In the genomic region with DNA sequence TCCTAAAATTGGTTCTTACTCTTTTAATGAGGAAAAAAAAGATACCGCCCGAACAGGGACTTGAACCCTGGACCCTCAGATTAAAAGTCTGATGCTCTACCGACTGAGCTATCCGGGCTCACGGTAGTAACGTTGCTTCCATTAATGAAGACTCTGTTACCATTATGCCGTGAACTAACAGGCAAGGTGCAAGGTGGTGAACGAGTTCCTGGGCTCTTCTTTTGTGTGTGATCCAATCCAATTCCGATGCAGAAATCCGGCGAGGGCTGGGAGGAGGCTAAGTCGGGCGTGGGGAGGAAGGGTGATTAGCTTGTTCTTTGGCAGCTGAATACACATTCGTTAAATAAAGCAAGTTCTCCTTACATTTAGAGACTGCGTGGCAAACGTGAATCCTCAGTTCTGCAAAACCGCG, we compare ENCODE assay signal across 7 cellular contexts. TPM values are rescaled to one million over a fixed set of nuclear protein-coding genes. Genes with fewer than 3 reads are reported as not detected.
A peak's percentile ranks its signal among the peaks of the same experiment; 100 is the strongest.
DNase-seq lines count a peak whose midpoint lies in the region; ATAC-seq and TF ChIP-seq lines count a peak whose summit lies in the region.

No MANE protein-coding gene starts in this region.

- WGBS in liver = 2% methylated on average over 18 of the region's 18 CpGs

- H3K9me3 ChIP-seq in liver (ENCODE audit: control insufficient read depth in 4 of 4, low read length in 3 of 4) = peaks cover 0 to 9% (median 0%) of the 10 kb centered on the region in 4 donors

- peaks cover 0 to 20% (median 6%) of the 10 kb centered on the region in 4 donors for H3K4me1 ChIP-seq in liver (ENCODE audit: control insufficient read depth in 4 of 4, insufficient read depth in 4 of 4, low read length in 3 of 4)

- H3K27ac ChIP-seq in liver (ENCODE audit: low read depth in 1 of 2, low read length in 2 of 2) = peak overlapping the region; percentile 51 to 80

- TF ChIP-seq CTCF in liver (IDR thresholded peaks at IDR 0.05; ENCODE audit: low read depth, low read length, missing input control) = no peak

- no peaks in the 10 kb centered on the region for H3K27me3 ChIP-seq in liver (ENCODE audit: control insufficient read depth in 4 of 4, insufficient read depth in 4 of 4, low read length in 3 of 4)

- peak overlapping the region; percentile 50 to 94 (median 53) for H3K4me3 ChIP-seq in liver (ENCODE audit: low read depth in 1 of 3, low read length in 3 of 3)

- DNase-seq in NCI-H2227 treated with DMSO at 0.1 percent for 48 hours (lab: John Stamatoyannopoulos, UW) (peak; percentile 77), dedifferentiated amniotic fluid mesenchymal stem cell (ENCODE audit: extremely low spot score) (peak; percentile 62)
- DNase-seq in activated CD4-positive, alpha-beta T cell treated with anti-CD3 and anti-CD28 coated beads for 24 hours (ENCODE audit: low read depth in 2 of 2) = peak; percentile 56 to 71
- DNase-seq in stimulated activated CD4-positive, alpha-beta T cell treated with anti-CD3 and anti-CD28 coated beads, Interleukin-4, amount 100 ng/mL, for 4 hours = peak; percentile 63 to 65

- peak overlapping the region; percentile 22 to 57 for H3K9ac ChIP-seq in liver (ENCODE audit: low read depth in 1 of 2, low read length in 2 of 2)

- ATAC-seq in GM18511 (IDR thresholded peaks at IDR 0.05; ENCODE audit: unreplicated experiment) = peak; percentile 53
- ATAC-seq in HG03064 (IDR thresholded peaks at IDR 0.05; ENCODE audit: low read depth, unreplicated experiment) = peak; percentile 26

- H3K36me3 ChIP-seq in liver (ENCODE audit: control insufficient read depth in 4 of 4, insufficient read depth in 3 of 4, low read depth in 1 of 4, low read length in 3 of 4) = no peaks in the 10 kb centered on the region

- TF ChIP-seq RAD21 in liver (IDR thresholded peaks at IDR 0.05) = no peak

TF ChIP-seq in liver, 16 proteins besides CTCF, POLR2A, EP300 and RAD21:
- TF ChIP-seq HNF4A (conservative IDR thresholded peaks at IDR 0.05) (peak; percentile 31 to 65), RXRA (IDR thresholded peaks at IDR 0.05) (peak in 1 of 2 donors; percentile 21)
- TF ChIP-seq, protein P1, sequence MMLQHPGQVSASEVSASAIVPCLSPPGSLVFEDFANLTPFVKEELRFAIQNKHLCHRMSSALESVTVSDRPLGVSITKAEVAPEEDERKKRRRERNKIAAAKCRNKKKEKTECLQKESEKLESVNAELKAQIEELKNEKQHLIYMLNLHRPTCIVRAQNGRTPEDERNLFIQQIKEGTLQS (IDR thresholded peaks at IDR 0.05) = peak; percentile 100
- TF ChIP-seq, protein P2, sequence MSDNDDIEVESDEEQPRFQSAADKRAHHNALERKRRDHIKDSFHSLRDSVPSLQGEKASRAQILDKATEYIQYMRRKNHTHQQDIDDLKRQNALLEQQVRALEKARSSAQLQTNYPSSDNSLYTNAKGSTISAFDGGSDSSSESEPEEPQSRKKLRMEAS (IDR thresholded peaks at IDR 0.05) = no peak

RNA-seq across cellular contexts. Expression of a gene that starts 49.0 kb away (rescaled TPM):
- total RNA-seq in liver = not detected
- polyA plus RNA-seq in liver = not detected

RNA-seq across cellular contexts. Expression of a gene that starts 55.3 kb away (rescaled TPM):
- total RNA-seq in liver = 10 to 100 TPM; 25.3 to 92.5 TPM
- 10 to 100 TPM; 16.5 to 47.8 TPM for polyA plus RNA-seq in liver

RNA-seq across cellular contexts. Expression of a gene that starts 56.9 kb away (rescaled TPM):
- total RNA-seq in liver = not detected
- polyA plus RNA-seq in liver = not detected

Comparison
In these comparisons a context has a peak if more than half of its experiments do, and no peak if none do; other contexts are left out.
1. Peak in every context shown above with its lines: DNase-seq, ATAC-seq, H3K4me3 ChIP-seq and H3K27ac ChIP-seq.